ENCODE assay signal across 8 cellular contexts in the genomic region with DNA sequence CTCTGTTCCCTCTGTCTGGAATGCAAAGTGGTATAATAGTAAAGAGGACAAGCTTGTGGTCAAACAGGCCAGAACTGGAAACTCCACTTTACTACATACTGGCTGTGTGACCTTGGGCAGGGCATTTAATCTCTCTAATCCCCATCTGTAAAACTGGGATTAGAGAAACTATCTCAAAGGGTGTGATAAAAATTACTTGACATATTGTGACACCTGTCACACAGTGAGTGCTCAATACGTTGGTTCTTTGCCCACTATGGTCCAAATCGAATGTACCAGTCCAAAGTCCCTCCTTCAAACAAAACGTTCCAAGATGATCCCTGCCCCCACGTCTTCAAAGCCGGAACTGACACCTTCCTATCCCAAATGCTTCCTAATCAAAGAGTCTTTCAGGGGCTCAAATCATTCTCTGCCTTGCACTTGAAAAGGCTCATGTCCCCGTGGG. TPM values are rescaled to one million over a fixed set of nuclear protein-coding genes. Genes with fewer than 3 reads are reported as not detected.
A peak's percentile ranks its signal among the peaks of the same experiment; 100 is the strongest.
DNase-seq lines count a peak whose midpoint lies in the region; ATAC-seq and TF ChIP-seq lines count a peak whose summit lies in the region.

No MANE protein-coding gene starts in this region.

- CTCF ChIA-PET in activated CD8-positive, alpha-beta memory T cell treated with anti-CD3 and anti-CD28 coated beads, Interleukin-2, amount 10 ng/mL, durations not matched to agents 7 days and 5 days (lab: Charles Lee): interaction anchor here (1.0 to 7.3 kb wide), 5 partner anchors 11 to 65 kb away, joined by 3 to 49 read pairs (median 13); a partner anchor contains a TSS

- no peak for DNase-seq in activated CD8-positive, alpha-beta memory T cell treated with anti-CD3 and anti-CD28 coated beads, Interleukin-2, amount 10 ng/mL, durations not matched to agents 7 days and 5 days
- DNase-seq in activated CD8-positive, alpha-beta memory T cell treated with anti-CD3 and anti-CD28 coated beads, Interleukin-2, amount 50 U/mL, for 4 hours: no peak
- no peak for DNase-seq in activated naive CD8-positive, alpha-beta T cell treated with anti-CD3 and anti-CD28 coated beads for 36 hours
- DNase-seq in left lung (no peak), midbrain (lab: John Stamatoyannopoulos, UW) (no peak), Kasumi-1 (lab: John Stamatoyannopoulos, UW) (no peak)

- peak overlapping the region; percentile 91 for H3K4me3 Mint-ChIP-seq in activated CD8-positive, alpha-beta memory T cell treated with anti-CD3 and anti-CD28 coated beads, Interleukin-2, amount 10 ng/mL, durations not matched to agents 7 days and 5 days
- H3K4me3 Mint-ChIP-seq in activated naive CD8-positive, alpha-beta T cell treated with anti-CD3 and anti-CD28 coated beads for 36 hours: peak overlapping the region; percentile 87

- peaks cover 0 to 4% of the 10 kb centered on the region in 2 donors for H3K27me3 ChIP-seq in left lung
- H3K27me3 ChIP-seq in thymus (ENCODE audit: control insufficient read depth, insufficient read depth): peaks cover 7% of the 10 kb centered on the region

- no peaks in the 10 kb centered on the region for H3K27me3 Mint-ChIP-seq in activated CD8-positive, alpha-beta memory T cell treated with anti-CD3 and anti-CD28 coated beads, Interleukin-2, amount 10 ng/mL, durations not matched to agents 7 days and 5 days
- no peaks in the 10 kb centered on the region for H3K27me3 Mint-ChIP-seq in activated naive CD8-positive, alpha-beta T cell treated with anti-CD3 and anti-CD28 coated beads for 36 hours

- H3K9me3 Mint-ChIP-seq in activated CD8-positive, alpha-beta memory T cell treated with anti-CD3 and anti-CD28 coated beads, Interleukin-2, amount 10 ng/mL, durations not matched to agents 7 days and 5 days (ENCODE audit: low read depth): no peaks in the 10 kb centered on the region
- H3K9me3 Mint-ChIP-seq in activated naive CD8-positive, alpha-beta T cell treated with anti-CD3 and anti-CD28 coated beads for 36 hours: no peaks in the 10 kb centered on the region

- TF ChIP-seq CTCF in left lung (IDR thresholded peaks at IDR 0.05): no peak

- H3K27ac Mint-ChIP-seq in activated CD8-positive, alpha-beta memory T cell treated with anti-CD3 and anti-CD28 coated beads, Interleukin-2, amount 10 ng/mL, durations not matched to agents 7 days and 5 days: peak overlapping the region; percentile 92
- H3K27ac Mint-ChIP-seq in activated naive CD8-positive, alpha-beta T cell treated with anti-CD3 and anti-CD28 coated beads for 36 hours: peak overlapping the region; percentile 90

- no peaks in the 10 kb centered on the region for H3K9me3 ChIP-seq in left lung
- H3K9me3 ChIP-seq in thymus (ENCODE audit: control insufficient read depth): no peaks in the 10 kb centered on the region

- H3K36me3 ChIP-seq in left lung (peaks cover 0 to 21% of the 10 kb centered on the region in 2 donors), thymus (ENCODE audit: control insufficient read depth, insufficient read depth) (peaks cover 9% of the 10 kb centered on the region)

- peaks cover 18% of the 10 kb centered on the region for H3K4me1 Mint-ChIP-seq in activated CD8-positive, alpha-beta memory T cell treated with anti-CD3 and anti-CD28 coated beads, Interleukin-2, amount 10 ng/mL, durations not matched to agents 7 days and 5 days
- peaks cover 19% of the 10 kb centered on the region for H3K4me1 Mint-ChIP-seq in activated naive CD8-positive, alpha-beta T cell treated with anti-CD3 and anti-CD28 coated beads for 36 hours

- H3K27ac ChIP-seq in left lung (peak overlapping the region; percentile 94 to 95), thymus (ENCODE audit: low read depth) (no peak overlapping the region)

- intact Hi-C loops in left lung (cut with DNase I): no loop called here

- no peak for ATAC-seq in activated CD8-positive, alpha-beta memory T cell treated with anti-CD3 and anti-CD28 coated beads, Interleukin-2, amount 10 ng/mL, durations not matched to agents 7 days and 5 days
- ATAC-seq in left lung (no peak), GM18520 (IDR thresholded peaks at IDR 0.05; ENCODE audit: unreplicated experiment) (no peak)

- peaks cover 14 to 15% of the 10 kb centered on the region in 2 donors for H3K4me1 ChIP-seq in left lung
- peaks cover 6% of the 10 kb centered on the region for H3K4me1 ChIP-seq in thymus (ENCODE audit: control insufficient read depth, insufficient read depth, low read length)

- peaks cover 3% of the 10 kb centered on the region for H3K36me3 Mint-ChIP-seq in activated CD8-positive, alpha-beta memory T cell treated with anti-CD3 and anti-CD28 coated beads, Interleukin-2, amount 10 ng/mL, durations not matched to agents 7 days and 5 days
- H3K36me3 Mint-ChIP-seq in activated naive CD8-positive, alpha-beta T cell treated with anti-CD3 and anti-CD28 coated beads for 36 hours: peaks cover 4% of the 10 kb centered on the region

- 76% methylated on average over 6 of the region's 6 CpGs for WGBS in thymus

- H3K4me3 ChIP-seq in left lung: peak overlapping the region; percentile 57 to 74
- peak overlapping the region; percentile 89 for H3K4me3 ChIP-seq in thymus (ENCODE audit: low read length)

RNA-seq across cellular contexts. Expression of a gene that starts 0.7 kb away (rescaled TPM):
- total RNA-seq in activated CD8-positive, alpha-beta memory T cell treated with anti-CD3 and anti-CD28 coated beads, Interleukin-2, amount 10 ng/mL, durations not matched to agents 7 days and 5 days: 10 to 100 TPM; 10.5 to 13.8 TPM
- 1 to 10 TPM; 7.8 to 8.9 TPM for total RNA-seq in activated naive CD8-positive, alpha-beta T cell treated with anti-CD3 and anti-CD28 coated beads for 36 hours
- total RNA-seq in left lung: 10 to 100 TPM; 17.2 to 32.9 TPM
- 18.5 TPM for polyA plus RNA-seq in thymus

RNA-seq across cellular contexts. Expression of a gene that starts 12.7 kb away (rescaled TPM):
- total RNA-seq in activated CD8-positive, alpha-beta memory T cell treated with anti-CD3 and anti-CD28 coated beads, Interleukin-2, amount 10 ng/mL, durations not matched to agents 7 days and 5 days: 1 to 10 TPM; 3.5 to 4.7 TPM
- total RNA-seq in activated naive CD8-positive, alpha-beta T cell treated with anti-CD3 and anti-CD28 coated beads for 36 hours: 1 to 10 TPM; 3.8 to 4.3 TPM
- total RNA-seq in left lung: 100 to 1,000 TPM in 1 of 2 donors, 10 to 100 TPM in 1; 65.1 to 137 TPM
- polyA plus RNA-seq in thymus: 14.3 TPM

RNA-seq across cellular contexts. Expression of a gene that starts 18.9 kb away (rescaled TPM):
- total RNA-seq in activated CD8-positive, alpha-beta memory T cell treated with anti-CD3 and anti-CD28 coated beads, Interleukin-2, amount 10 ng/mL, durations not matched to agents 7 days and 5 days: not detected
- not detected for total RNA-seq in activated naive CD8-positive, alpha-beta T cell treated with anti-CD3 and anti-CD28 coated beads for 36 hours
- under 1 TPM; 0.38 to 0.58 TPM for total RNA-seq in left lung
- 2.9 TPM for polyA plus RNA-seq in thymus

RNA-seq across cellular contexts. Expression of a gene that starts 22.0 kb away (rescaled TPM):
- total RNA-seq in activated CD8-positive, alpha-beta memory T cell treated with anti-CD3 and anti-CD28 coated beads, Interleukin-2, amount 10 ng/mL, durations not matched to agents 7 days and 5 days: 1 to 10 TPM; 1.1 to 1.3 TPM
- total RNA-seq in activated naive CD8-positive, alpha-beta T cell treated with anti-CD3 and anti-CD28 coated beads for 36 hours: under 1 TPM; 0.78 to 0.89 TPM
- 1 to 10 TPM; 2.0 to 2.6 TPM for total RNA-seq in left lung
- polyA plus RNA-seq in thymus: 1.7 TPM

RNA-seq across cellular contexts. Expression of a gene that starts 43.2 kb away (rescaled TPM):
- 10 to 100 TPM; 45.9 to 46.8 TPM for total RNA-seq in activated CD8-positive, alpha-beta memory T cell treated with anti-CD3 and anti-CD28 coated beads, Interleukin-2, amount 10 ng/mL, durations not matched to agents 7 days and 5 days
- total RNA-seq in activated naive CD8-positive, alpha-beta T cell treated with anti-CD3 and anti-CD28 coated beads for 36 hours: 10 to 100 TPM; 30.7 to 33.3 TPM
- 10 to 100 TPM; 45.6 to 57.9 TPM for total RNA-seq in left lung
- polyA plus RNA-seq in thymus: 84.3 TPM

Comparison
In these comparisons a context has a peak if more than half of its experiments do, and no peak if none do; other contexts are left out.
1. RNA of a gene that starts 12.7 kb away (total RNA-seq): 65.1 to 137 TPM in left lung; 3.5 to 4.7 TPM in activated CD8-positive, alpha-beta memory T cell treated with anti-CD3 and anti-CD28 coated beads, Interleukin-2, amount 10 ng/mL, durations not matched to agents 7 days and 5 days and 3.8 to 4.3 TPM in activated naive CD8-positive, alpha-beta T cell treated with anti-CD3 and anti-CD28 coated beads for 36 hours; every median in the first group is over 10 times any median in the second.